Comparison of ENCODE assay signal across 8 cellular contexts in the genomic region with DNA sequence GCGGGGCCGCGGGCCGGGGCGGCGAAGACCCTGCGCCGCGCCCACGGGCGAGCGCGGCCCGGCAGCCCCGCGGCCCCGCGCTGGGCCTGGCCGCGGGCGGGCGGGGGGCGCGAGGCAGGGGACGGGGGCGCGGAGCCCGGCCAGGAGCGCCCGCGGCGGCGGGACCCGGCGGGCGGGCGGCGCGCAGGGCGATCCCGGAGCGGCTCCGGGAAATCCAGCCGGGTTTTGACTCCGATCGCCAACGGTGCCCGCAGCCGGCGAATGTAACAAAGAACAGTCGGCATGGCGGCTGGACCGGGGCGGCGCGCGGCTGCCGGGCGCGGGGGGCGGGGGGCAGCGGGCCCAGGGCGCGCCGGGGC. TPM values are rescaled to one million over a fixed set of nuclear protein-coding genes. Genes with fewer than 3 reads are reported as not detected.
DNase-seq lines count a peak whose midpoint lies in the region; ATAC-seq, FAIRE-seq and TF ChIP-seq lines count a peak whose summit lies in the region.

No MANE protein-coding gene starts in this region.

- no TSS peak for BruUV-seq in HepG2 (replicated peaks; lab: Mats Ljungman, UMichigan)

- H3K9me3 ChIP-seq in HepG2 (ENCODE audit: low read length): no peaks in the 10 kb centered on the region

- no peaks in the 10 kb centered on the region; a peak in 1 of 5 replicates for H3K27me3 ChIP-seq in HepG2 (ENCODE audit: control insufficient read depth in 1 of 2, insufficient read depth in 2 of 2, low read length in 2 of 2)

- DNase-seq in A172 (ENCODE audit: low spot score) (peak; percentile 46), NCI-H2171 treated with DMSO at 0.1 percent for 48 hours (lab: John Stamatoyannopoulos, UW) (peak; percentile 69), choroid plexus epithelial cell (ENCODE audit: low read depth) (peak; percentile 90), HepG2 (ENCODE audit: low spot score) (peak; percentile 45)
- DNase-seq in activated CD4-positive, alpha-beta T cell treated with anti-CD3 and anti-CD28 coated beads for 1 hour: peak; percentile 63
- DNase-seq in stimulated activated CD4-positive, alpha-beta T cell treated with anti-CD3 and anti-CD28 coated beads, Interleukin-4, amount 100 ng/mL, for 1 hour: peak; percentile 83

- H3K4me3 ChIP-seq in choroid plexus epithelial cell (ENCODE audit: low read depth, low read length) (peak overlapping the region; percentile 78), HepG2 (replicated peaks in 1 of 3; ENCODE audit: insufficient read depth in 1 of 3, low read depth in 2 of 3, low read length in 3 of 3) (peak overlapping the region; percentile 86 to 90 (median 86); a peak in 4 of 6 replicates)

- TF ChIP-seq EP300 in HepG2 (IDR thresholded peaks at IDR 0.05; ENCODE audit: low read depth in 2 of 2, low read length in 2 of 2) (no peak), HepG2 (CRISPR knock-in tag; IDR thresholded peaks at IDR 0.05; ENCODE audit: borderline replicate concordance) (no peak)

- peak overlapping the region; percentile 86; the same call in 1 of the 2 replicates for H3K4me2 ChIP-seq in HepG2 (ENCODE audit: low read depth, low read length)

- TF ChIP-seq CTCF in choroid plexus epithelial cell (conservative IDR thresholded peaks at IDR 0.05; ENCODE audit: low read depth, low read length) (no peak), HepG2 (CRISPR knock-in tag; IDR thresholded peaks at IDR 0.05) (no peak)

- in situ Hi-C loops in HepG2 (cut with HindIII; ENCODE audit: extremely low pct_ligation_motif_present, low pct_unique_long_range_greater_than_20kb): no loop called here

- no peak for FAIRE-seq in HepG2 (lab: Jason Lieb, UNC)

- H3K79me2 ChIP-seq in HepG2 (ENCODE audit: insufficient read depth, low read length): peaks cover 26% of the 10 kb centered on the region

- H2AFZ ChIP-seq in HepG2 (ENCODE audit: low read length): no peak overlapping the region

- peak overlapping the region; percentile 75; the same call in 1 of the 2 replicates for H3K9ac ChIP-seq in HepG2 (ENCODE audit: insufficient read depth, low read depth, low read length)

- peaks cover 31% of the 10 kb centered on the region for H3K4me1 ChIP-seq in HepG2 (ENCODE audit: insufficient read depth, low read length)

- ATAC-seq in HG02973 (IDR thresholded peaks at IDR 0.05; ENCODE audit: unreplicated experiment) (peak; percentile 41), HepG2 (peak; percentile 28)

- no CpG with 5 or more reads among the region's 65 CpGs for WGBS in HepG2 (ENCODE audit: low lambda C conversion rate)

- intact Hi-C loops in HepG2 (cut with micrococcal nuclease; ENCODE audit: unreplicated experiment): loop anchor here (2.0 kb wide), 1 partner anchor 80 kb away; no protein-coding TSS in a partner anchor

- no peak for TF ChIP-seq RAD21 in HepG2 (CRISPR knock-in tag; IDR thresholded peaks at IDR 0.05)

- peak; percentile 37 for TF ChIP-seq POLR2A in GM15510 (IDR thresholded peaks at IDR 0.05; ENCODE audit: borderline replicate concordance, extremely low read depth, insufficient read length)
- no peak; a peak in 1 of 4 replicates for TF ChIP-seq POLR2A in HepG2 (IDR thresholded peaks at IDR 0.05; ENCODE audit: insufficient read depth in 1 of 2, low read depth in 2 of 2, low read length in 2 of 2)

- H3K27ac ChIP-seq in HepG2 (ENCODE audit: extremely low read length, insufficient read depth, low read length): peak overlapping the region; percentile 52

- no peaks in the 10 kb centered on the region for H4K20me1 ChIP-seq in HepG2 (ENCODE audit: insufficient read depth, low read length)

- no peaks in the 10 kb centered on the region for H3K36me3 ChIP-seq in HepG2 (replicated peaks in 1 of 2; ENCODE audit: control insufficient read depth in 1 of 2, insufficient read depth in 2 of 2, low read length in 2 of 2)

- POLR2A ChIA-PET in HepG2 (lab: Yijun Ruan, JAX): interaction anchor here (1.0 to 2.5 kb wide), 4 partner anchors 45 to 79 kb away, joined by 3 to 16 read pairs (median 6); no protein-coding TSS in a partner anchor

- CTCF ChIA-PET in HepG2 (lab: Yijun Ruan, JAX; ENCODE audit: low intra/inter-chr PET ratio, low total read pairs): no interaction called here

TF ChIP-seq in HepG2, 621 proteins besides CTCF, POLR2A, EP300 and RAD21:
- TF ChIP-seq MXI1 (IDR thresholded peaks at IDR 0.05; ENCODE audit: borderline replicate concordance, low read depth, low read length): 0 out of 3 replicates have a peak, but pooled peaks have one; percentile 2
- no peak for TF ChIP-seq CBX1 (IDR thresholded peaks at IDR 0.05; ENCODE audit: low read depth)
- TF ChIP-seq YEATS4 (CRISPR knock-in tag; IDR thresholded peaks at IDR 0.05; ENCODE audit: borderline replicate concordance): peak; percentile 29; the same call in 1 of the 2 replicates
- peak; percentile 72 for TF ChIP-seq YY1 (IDR thresholded peaks at IDR 0.05; ENCODE audit: insufficient read depth, insufficient replicate concordance, low read depth, low read length)
- peak; percentile 96 for TF ChIP-seq PRDM15 (CRISPR knock-in tag; IDR thresholded peaks at IDR 0.05)
- no peak for TF ChIP-seq ZSCAN21 (CRISPR knock-in tag; IDR thresholded peaks at IDR 0.05; ENCODE audit: borderline replicate concordance)
- TF ChIP-seq, protein P1, sequence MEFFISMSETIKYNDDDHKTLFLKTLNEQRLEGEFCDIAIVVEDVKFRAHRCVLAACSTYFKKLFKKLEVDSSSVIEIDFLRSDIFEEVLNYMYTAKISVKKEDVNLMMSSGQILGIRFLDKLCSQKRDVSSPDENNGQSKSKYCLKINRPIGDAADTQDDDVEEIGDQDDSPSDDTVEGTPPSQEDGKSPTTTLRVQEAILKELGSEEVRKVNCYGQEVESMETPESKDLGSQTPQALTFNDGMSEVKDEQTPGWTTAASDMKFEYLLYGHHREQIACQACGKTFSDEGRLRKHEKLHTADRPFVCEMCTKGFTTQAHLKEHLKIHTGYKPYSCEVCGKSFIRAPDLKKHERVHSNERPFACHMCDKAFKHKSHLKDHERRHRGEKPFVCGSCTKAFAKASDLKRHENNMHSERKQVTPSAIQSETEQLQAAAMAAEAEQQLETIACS (CRISPR knock-in tag; IDR thresholded peaks at IDR 0.05): 0 out of 2 replicates have a peak, but pooled peaks have one; percentile 3
TF ChIP-seq in HepG2: peak in this region for 5.

RNA-seq across cellular contexts. Expression of gene PRDM15, which starts 0.3 kb away (rescaled TPM):
- 5.2 and 8.3 TPM in 2 replicates for total RNA-seq in A172 (2014; rRNA removed; shearing (Covaris generic))
- 4.0 and 4.2 TPM in 2 replicates for total RNA-seq in HepG2 (2016; rRNA removed; fragmentation: Illumina TruSeq; extraction: Trizol)
- 1.2 and 1.5 TPM in 2 replicates for total RNA-seq in HepG2 (2016; cell fraction: cytosol; rRNA removed; fragmentation: Illumina TruSeq; extraction: Trizol; ENCODE audit: low read depth)
- total RNA-seq in HepG2 (2016; cell fraction: insoluble cytoplasmic fraction; rRNA removed; fragmentation: Illumina TruSeq; extraction: Trizol): 3.0 and 4.8 TPM in 2 replicates
- total RNA-seq in HepG2 (2016; cell fraction: membrane; rRNA removed; fragmentation: Illumina TruSeq; extraction: Trizol): 1.9 TPM in 2 replicates
- 8.4 and 8.5 TPM in 2 replicates for total RNA-seq in HepG2 (2016; cell fraction: nucleus; rRNA removed; fragmentation: Illumina TruSeq; extraction: Trizol)
- polyA plus RNA-seq in HepG2 (2011; rRNA removed): 6.9 and 8.7 TPM in 2 replicates
- polyA plus RNA-seq in HepG2 (2011; cell fraction: cytosol; rRNA removed): 1.9 and 2.1 TPM in 2 replicates
- polyA plus RNA-seq in HepG2 (2011; cell fraction: nucleus; rRNA removed): 29.0 and 46.2 TPM in 2 replicates
- 2.7 and 2.8 TPM in 2 replicates for polyA plus RNA-seq in HepG2 (2012)
- 0.29 and 0.34 TPM in 2 replicates for polyA plus RNA-seq in HepG2 (2016; cell fraction: cytosol; fragmentation: Illumina TruSeq; extraction: Trizol; ENCODE audit: low read depth)
- 2.1 and 3.3 TPM in 2 replicates for polyA plus RNA-seq in HepG2 (2016; cell fraction: insoluble cytoplasmic fraction; fragmentation: Illumina TruSeq; extraction: Trizol; ENCODE audit: low read depth)
- 0.50 and 0.78 TPM in 2 replicates for polyA plus RNA-seq in HepG2 (2016; cell fraction: membrane; fragmentation: Illumina TruSeq; extraction: Trizol; ENCODE audit: low read depth)
- polyA plus RNA-seq in HepG2 (2016; cell fraction: nucleus; fragmentation: Illumina TruSeq; extraction: Trizol; ENCODE audit: insufficient read depth, low read depth): 15.5 and 16.6 TPM in 2 replicates
- 15.6 and 28.2 TPM in 2 replicates for polyA minus RNA-seq in HepG2 (2011; rRNA and poly(A)+ RNA removed; ENCODE audit: low replicate concordance)
- polyA minus RNA-seq in HepG2 (2011; cell fraction: cytosol; rRNA and poly(A)+ RNA removed): 3.9 and 5.9 TPM in 2 replicates
- 10.0 and 10.2 TPM in 2 replicates for polyA minus RNA-seq in HepG2 (2011; cell fraction: nucleus; rRNA and poly(A)+ RNA removed)

Comparison
In these comparisons a context has a peak if more than half of its experiments do, and no peak if none do; other contexts are left out.
1. Peak in every context shown above with its lines: DNase-seq, ATAC-seq, H3K4me3 ChIP-seq and H3K27ac ChIP-seq.